Comparison of ENCODE assay signal across 1 cellular context in the genomic region with DNA sequence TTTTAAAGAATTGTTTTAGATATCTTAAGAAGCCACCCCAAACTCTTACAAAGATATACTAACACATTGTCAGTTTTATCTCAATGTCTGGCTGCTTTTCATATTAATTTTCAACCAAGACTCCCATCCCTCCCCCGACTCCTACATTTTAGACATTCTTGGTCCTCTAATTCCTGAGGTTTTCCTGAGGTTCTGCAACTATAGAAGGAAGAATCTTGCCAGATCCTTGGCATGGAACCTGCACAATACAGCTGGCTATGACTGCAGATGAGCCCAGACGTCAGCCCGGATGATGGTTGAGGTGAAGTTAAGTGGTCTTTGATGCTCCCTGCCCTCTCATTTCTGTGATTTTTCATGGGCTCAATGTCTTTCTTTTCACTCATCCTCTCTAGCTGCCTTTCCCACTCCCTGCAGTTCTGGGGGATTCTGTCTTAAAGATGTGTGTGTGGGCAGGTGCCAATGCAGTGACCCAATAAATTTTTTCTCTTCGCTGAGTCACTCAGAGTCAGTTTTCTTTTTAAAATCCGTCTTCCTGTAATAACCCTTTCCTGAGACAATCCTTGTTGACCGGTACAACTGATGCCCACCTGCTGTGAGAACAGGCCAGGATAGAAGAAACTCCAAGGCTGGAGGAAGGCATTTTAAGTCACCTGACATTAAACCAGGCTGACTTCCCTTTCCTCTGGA.
A peak's percentile ranks its signal among the peaks of the same experiment; 100 is the strongest.
TF ChIP-seq lines count a peak whose summit lies in the region.

No MANE protein-coding gene starts in this region.

TF ChIP-seq in SK-N-SH, 30 proteins besides CTCF, POLR2A, EP300 and RAD21 (continued from another document):
- TF ChIP-seq, protein P1, sequence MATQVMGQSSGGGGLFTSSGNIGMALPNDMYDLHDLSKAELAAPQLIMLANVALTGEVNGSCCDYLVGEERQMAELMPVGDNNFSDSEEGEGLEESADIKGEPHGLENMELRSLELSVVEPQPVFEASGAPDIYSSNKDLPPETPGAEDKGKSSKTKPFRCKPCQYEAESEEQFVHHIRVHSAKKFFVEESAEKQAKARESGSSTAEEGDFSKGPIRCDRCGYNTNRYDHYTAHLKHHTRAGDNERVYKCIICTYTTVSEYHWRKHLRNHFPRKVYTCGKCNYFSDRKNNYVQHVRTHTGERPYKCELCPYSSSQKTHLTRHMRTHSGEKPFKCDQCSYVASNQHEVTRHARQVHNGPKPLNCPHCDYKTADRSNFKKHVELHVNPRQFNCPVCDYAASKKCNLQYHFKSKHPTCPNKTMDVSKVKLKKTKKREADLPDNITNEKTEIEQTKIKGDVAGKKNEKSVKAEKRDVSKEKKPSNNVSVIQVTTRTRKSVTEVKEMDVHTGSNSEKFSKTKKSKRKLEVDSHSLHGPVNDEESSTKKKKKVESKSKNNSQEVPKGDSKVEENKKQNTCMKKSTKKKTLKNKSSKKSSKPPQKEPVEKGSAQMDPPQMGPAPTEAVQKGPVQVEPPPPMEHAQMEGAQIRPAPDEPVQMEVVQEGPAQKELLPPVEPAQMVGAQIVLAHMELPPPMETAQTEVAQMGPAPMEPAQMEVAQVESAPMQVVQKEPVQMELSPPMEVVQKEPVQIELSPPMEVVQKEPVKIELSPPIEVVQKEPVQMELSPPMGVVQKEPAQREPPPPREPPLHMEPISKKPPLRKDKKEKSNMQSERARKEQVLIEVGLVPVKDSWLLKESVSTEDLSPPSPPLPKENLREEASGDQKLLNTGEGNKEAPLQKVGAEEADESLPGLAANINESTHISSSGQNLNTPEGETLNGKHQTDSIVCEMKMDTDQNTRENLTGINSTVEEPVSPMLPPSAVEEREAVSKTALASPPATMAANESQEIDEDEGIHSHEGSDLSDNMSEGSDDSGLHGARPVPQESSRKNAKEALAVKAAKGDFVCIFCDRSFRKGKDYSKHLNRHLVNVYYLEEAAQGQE (IDR thresholded peaks at IDR 0.05; ENCODE audit: low read depth, low read length) = no peak
- TF ChIP-seq FOSL2 (IDR thresholded peaks at IDR 0.05; ENCODE audit: borderline replicate concordance, low read depth) (peak; percentile 6; the same call in 1 of the 2 replicates), GABPA (IDR thresholded peaks at IDR 0.05; ENCODE audit: low read depth) (no peak), SIN3A (IDR thresholded peaks at IDR 0.05; ENCODE audit: borderline replicate concordance, low read depth, low read length) (no peak), TAF1 (IDR thresholded peaks at IDR 0.05; ENCODE audit: borderline replicate concordance, low read depth, low read length) (no peak), CHD2 (IDR thresholded peaks at IDR 0.05; ENCODE audit: low read length, partially characterized antibody) (no peak), SMC3 (IDR thresholded peaks at IDR 0.05; ENCODE audit: low read depth, low read length) (no peak), FOXM1 (IDR thresholded peaks at IDR 0.05; ENCODE audit: low read depth) (no peak), POLR2AphosphoS5 (IDR thresholded peaks at IDR 0.05; ENCODE audit: low read depth, low read length) (no peak), RCOR1 (IDR thresholded peaks at IDR 0.05; ENCODE audit: low read length) (no peak)
- TF ChIP-seq, protein P2, sequence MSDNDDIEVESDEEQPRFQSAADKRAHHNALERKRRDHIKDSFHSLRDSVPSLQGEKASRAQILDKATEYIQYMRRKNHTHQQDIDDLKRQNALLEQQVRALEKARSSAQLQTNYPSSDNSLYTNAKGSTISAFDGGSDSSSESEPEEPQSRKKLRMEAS (IDR thresholded peaks at IDR 0.05; ENCODE audit: low read depth) = no peak
- TF ChIP-seq, protein P3, sequence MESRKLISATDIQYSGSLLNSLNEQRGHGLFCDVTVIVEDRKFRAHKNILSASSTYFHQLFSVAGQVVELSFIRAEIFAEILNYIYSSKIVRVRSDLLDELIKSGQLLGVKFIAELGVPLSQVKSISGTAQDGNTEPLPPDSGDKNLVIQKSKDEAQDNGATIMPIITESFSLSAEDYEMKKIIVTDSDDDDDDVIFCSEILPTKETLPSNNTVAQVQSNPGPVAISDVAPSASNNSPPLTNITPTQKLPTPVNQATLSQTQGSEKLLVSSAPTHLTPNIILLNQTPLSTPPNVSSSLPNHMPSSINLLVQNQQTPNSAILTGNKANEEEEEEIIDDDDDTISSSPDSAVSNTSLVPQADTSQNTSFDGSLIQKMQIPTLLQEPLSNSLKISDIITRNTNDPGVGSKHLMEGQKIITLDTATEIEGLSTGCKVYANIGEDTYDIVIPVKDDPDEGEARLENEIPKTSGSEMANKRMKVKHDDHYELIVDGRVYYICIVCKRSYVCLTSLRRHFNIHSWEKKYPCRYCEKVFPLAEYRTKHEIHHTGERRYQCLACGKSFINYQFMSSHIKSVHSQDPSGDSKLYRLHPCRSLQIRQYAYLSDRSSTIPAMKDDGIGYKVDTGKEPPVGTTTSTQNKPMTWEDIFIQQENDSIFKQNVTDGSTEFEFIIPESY (IDR thresholded peaks at IDR 0.05; ENCODE audit: borderline replicate concordance, low read depth) = no peak
- TF ChIP-seq, protein P4, sequence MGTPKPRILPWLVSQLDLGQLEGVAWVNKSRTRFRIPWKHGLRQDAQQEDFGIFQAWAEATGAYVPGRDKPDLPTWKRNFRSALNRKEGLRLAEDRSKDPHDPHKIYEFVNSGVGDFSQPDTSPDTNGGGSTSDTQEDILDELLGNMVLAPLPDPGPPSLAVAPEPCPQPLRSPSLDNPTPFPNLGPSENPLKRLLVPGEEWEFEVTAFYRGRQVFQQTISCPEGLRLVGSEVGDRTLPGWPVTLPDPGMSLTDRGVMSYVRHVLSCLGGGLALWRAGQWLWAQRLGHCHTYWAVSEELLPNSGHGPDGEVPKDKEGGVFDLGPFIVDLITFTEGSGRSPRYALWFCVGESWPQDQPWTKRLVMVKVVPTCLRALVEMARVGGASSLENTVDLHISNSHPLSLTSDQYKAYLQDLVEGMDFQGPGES (IDR thresholded peaks at IDR 0.05; ENCODE audit: low read depth, low read length) = no peak
